8 cellular contexts compared by ENCODE assay signal in genomic region chr9:111482656-111483418, GRCh38. TPM values are rescaled to one million over a fixed set of nuclear protein-coding genes. Genes with fewer than 3 reads are reported as not detected.
DNase-seq lines count a peak whose midpoint lies in the region; ATAC-seq and TF ChIP-seq lines count a peak whose summit lies in the region.

No MANE protein-coding gene starts in this region.

- no peaks in the 10 kb centered on the region for H3K27me3 ChIP-seq in neural cell (ENCODE audit: insufficient read depth, low read depth, low read length)

- H3K4me3 Mint-ChIP-seq in stimulated activated naive CD8-positive, alpha-beta T cell treated with anti-CD3 and anti-CD28 coated beads, Interleukin-15, amount 100 ng/mL, for 72 hours, result peak overlapping the region; percentile 88 to 89

- H3K27ac Mint-ChIP-seq in stimulated activated naive CD8-positive, alpha-beta T cell treated with anti-CD3 and anti-CD28 coated beads, Interleukin-15, amount 100 ng/mL, for 72 hours, result peak overlapping the region; percentile 89 to 93

- H3K36me3 ChIP-seq in neural cell (ENCODE audit: insufficient read depth, low read length), result no peaks in the 10 kb centered on the region

- peak overlapping the region; percentile 73 for H2AFZ ChIP-seq in neural cell (ENCODE audit: low read depth, low read length)

- in situ Hi-C loops in Caki2 (cut with HindIII; ENCODE audit: low pct_unique_long_range_greater_than_20kb, low sequenced_read_pairs), result no loop called here

- H3K9me3 Mint-ChIP-seq in stimulated activated naive CD8-positive, alpha-beta T cell treated with anti-CD3 and anti-CD28 coated beads, Interleukin-15, amount 100 ng/mL, for 72 hours, result no peaks in the 10 kb centered on the region

- DNase-seq in Caki2 (ENCODE audit: low read depth) (peak; percentile 63), HT-29 (ENCODE audit: low spot score) (peak; percentile 76), RPMI7951 (ENCODE audit: low read depth) (peak; percentile 56), activated gamma-delta T cell (lab: John Stamatoyannopoulos, UW) (peak; percentile 46), fibroblast of the aortic adventitia (ENCODE audit: low read depth) (peak; percentile 58)
- DNase-seq in stimulated activated naive CD8-positive, alpha-beta T cell treated with anti-CD3 and anti-CD28 coated beads, Interleukin-15, amount 100 ng/mL, for 72 hours, result peak; percentile 68 to 70

- H4K20me1 ChIP-seq in neural cell (ENCODE audit: insufficient read depth), result no peaks in the 10 kb centered on the region

- H3K79me2 ChIP-seq in neural cell (replicated peaks; ENCODE audit: insufficient read depth, low read length), result peaks cover 15% of the 10 kb centered on the region

- TF ChIP-seq EP300 in neural cell (conservative IDR thresholded peaks at IDR 0.05; ENCODE audit: poor library complexity, severe bottlenecking), result no peak

- no peak for TF ChIP-seq RAD21 in neural cell (conservative IDR thresholded peaks at IDR 0.05)

- H3K4me3 ChIP-seq in fibroblast of the aortic adventitia (ENCODE audit: low read depth, low read length), result peak overlapping the region; percentile 93
- peak overlapping the region; percentile 91 for H3K4me3 ChIP-seq in neural cell (ENCODE audit: low read length)

- H3K27ac ChIP-seq in neural cell (ENCODE audit: low read length), result peak overlapping the region; percentile 59

- no peaks in the 10 kb centered on the region for H3K9me2 ChIP-seq in neural cell (ENCODE audit: insufficient read depth, low read length)

- ATAC-seq in GM21360 (IDR thresholded peaks at IDR 0.05; ENCODE audit: unreplicated experiment), result peak; percentile 47
- peak; percentile 64 for ATAC-seq in stimulated activated naive CD8-positive, alpha-beta T cell treated with anti-CD3 and anti-CD28 coated beads, Interleukin-15, amount 100 ng/mL, for 72 hours

- TF ChIP-seq CTCF in fibroblast of the aortic adventitia (IDR thresholded peaks at IDR 0.05; ENCODE audit: insufficient read depth, low read length) (no peak), neural cell (IDR thresholded peaks at IDR 0.05; ENCODE audit: poor library complexity, severe bottlenecking) (no peak)

- peaks cover 7% of the 10 kb centered on the region for H3K27me3 Mint-ChIP-seq in stimulated activated naive CD8-positive, alpha-beta T cell treated with anti-CD3 and anti-CD28 coated beads, Interleukin-15, amount 100 ng/mL, for 72 hours

- H3F3A ChIP-seq in neural cell (ENCODE audit: insufficient read depth, low read length, poor library complexity, severe bottlenecking), result peaks cover 3% of the 10 kb centered on the region

- peaks cover 37% of the 10 kb centered on the region for H3K4me1 Mint-ChIP-seq in stimulated activated naive CD8-positive, alpha-beta T cell treated with anti-CD3 and anti-CD28 coated beads, Interleukin-15, amount 100 ng/mL, for 72 hours

- H3K4me2 ChIP-seq in neural cell (ENCODE audit: low read length), result peak overlapping the region; percentile 80

- peak overlapping the region; percentile 73 for H3K9ac ChIP-seq in neural cell (ENCODE audit: low read length)

- no peaks in the 10 kb centered on the region for H3K9me3 ChIP-seq in neural cell (ENCODE audit: low read length)

TF ChIP-seq in neural cell, 6 proteins besides CTCF, POLR2A, EP300 and RAD21:
- no peak for TF ChIP-seq REST (IDR thresholded peaks at IDR 0.05; ENCODE audit: borderline replicate concordance)
- peak; percentile 27 for TF ChIP-seq TAF1 (IDR thresholded peaks at IDR 0.05; ENCODE audit: low read depth)
- peak; percentile 58 for TF ChIP-seq POLR2AphosphoS5 (IDR thresholded peaks at IDR 0.05)
- no peak for TF ChIP-seq MXI1 (conservative IDR thresholded peaks at IDR 0.05; ENCODE audit: poor library complexity, severe bottlenecking)

RNA-seq across cellular contexts. Expression of gene ECPAS, which starts 1.3 kb away (rescaled TPM):
- 30.5 and 35.4 TPM in 2 replicates for total RNA-seq in Caki2 (2014; rRNA removed; shearing (Covaris generic); ENCODE audit: low replicate concordance)
- total RNA-seq in HT-29 (2014; rRNA removed; shearing (Covaris generic)), result 35.9 and 41.4 TPM in 2 replicates
- 40.6 and 49.5 TPM in 2 replicates for total RNA-seq in RPMI7951 (2014; rRNA removed; shearing (Covaris generic))
- 103 and 114 TPM in 2 replicates for total RNA-seq in fibroblast of the aortic adventitia (ENCODE audit: low replicate concordance)
- 34.7 and 42.6 TPM in 2 replicates for polyA plus RNA-seq in neural cell
- 80.8 and 99.1 TPM in 2 replicates for polyA minus RNA-seq in neural cell

RNA-seq across cellular contexts. Expression of gene ZNF483, which starts 42.1 kb away (rescaled TPM):
- 0.96 and 3.1 TPM in 2 replicates for total RNA-seq in Caki2 (2014; rRNA removed; shearing (Covaris generic); ENCODE audit: low replicate concordance)
- not detected in 2 replicates for total RNA-seq in HT-29 (2014; rRNA removed; shearing (Covaris generic))
- 0.96 and 0.98 TPM in 2 replicates for total RNA-seq in RPMI7951 (2014; rRNA removed; shearing (Covaris generic))
- total RNA-seq in fibroblast of the aortic adventitia (ENCODE audit: low replicate concordance), result 2.6 and 8.8 TPM in 2 replicates
- polyA plus RNA-seq in neural cell, result 2.9 and 4.2 TPM in 2 replicates
- 29.7 and 34.4 TPM in 2 replicates for polyA minus RNA-seq in neural cell

Comparison
In these comparisons a context has a peak if more than half of its experiments do, and no peak if none do; other contexts are left out.
1. Peak in every context shown above with its lines: DNase-seq, ATAC-seq, H3K4me3 ChIP-seq and H3K27ac ChIP-seq.